In genomic region chr1:13759072-13759471, GRCh38 we compare ENCODE assay signal across 1 cellular context.
TF ChIP-seq lines count a peak whose summit lies in the region.

No MANE protein-coding gene starts in this region.

TF ChIP-seq in IMR-90, 13 proteins besides CTCF, POLR2A, EP300 and RAD21 (continued from another document):
- TF ChIP-seq USF2 (IDR thresholded peaks at IDR 0.05; ENCODE audit: low read depth, low read length) (no peak), MAFK (IDR thresholded peaks at IDR 0.05; ENCODE audit: low read depth, low read length) (no peak), RCOR1 (IDR thresholded peaks at IDR 0.05; ENCODE audit: insufficient replicate concordance, low read length) (no peak)
